Comparison of ENCODE assay signal across 1 cellular context in genomic region chr14:58281969-58282368, GRCh38.
TF ChIP-seq lines count a peak whose summit lies in the region.

No MANE protein-coding gene starts in this region.

TF ChIP-seq in GM23338, 12 proteins besides CTCF, POLR2A, EP300 and RAD21 (continued from another document):
- TF ChIP-seq ZNF462 (CRISPR knock-in tag; IDR thresholded peaks at IDR 0.05), result no peak
